In genomic region chr18:35616664-35617423, GRCh38 we compare ENCODE assay signal across 2 cellular contexts.
TF ChIP-seq lines count a peak whose summit lies in the region.

No MANE protein-coding gene starts in this region.

TF ChIP-seq in HCT116, 20 proteins besides CTCF, POLR2A, EP300 and RAD21:
- no peak for TF ChIP-seq ELF1 (IDR thresholded peaks at IDR 0.05; ENCODE audit: borderline replicate concordance, low read depth)
- no peak for TF ChIP-seq EZH2phosphoT487 (IDR thresholded peaks at IDR 0.05; ENCODE audit: borderline replicate concordance)
- TF ChIP-seq TCF7L2 (IDR thresholded peaks at IDR 0.05; ENCODE audit: borderline replicate concordance, extremely low read depth, insufficient read depth, insufficient read length) = no peak
- TF ChIP-seq, protein P1, sequence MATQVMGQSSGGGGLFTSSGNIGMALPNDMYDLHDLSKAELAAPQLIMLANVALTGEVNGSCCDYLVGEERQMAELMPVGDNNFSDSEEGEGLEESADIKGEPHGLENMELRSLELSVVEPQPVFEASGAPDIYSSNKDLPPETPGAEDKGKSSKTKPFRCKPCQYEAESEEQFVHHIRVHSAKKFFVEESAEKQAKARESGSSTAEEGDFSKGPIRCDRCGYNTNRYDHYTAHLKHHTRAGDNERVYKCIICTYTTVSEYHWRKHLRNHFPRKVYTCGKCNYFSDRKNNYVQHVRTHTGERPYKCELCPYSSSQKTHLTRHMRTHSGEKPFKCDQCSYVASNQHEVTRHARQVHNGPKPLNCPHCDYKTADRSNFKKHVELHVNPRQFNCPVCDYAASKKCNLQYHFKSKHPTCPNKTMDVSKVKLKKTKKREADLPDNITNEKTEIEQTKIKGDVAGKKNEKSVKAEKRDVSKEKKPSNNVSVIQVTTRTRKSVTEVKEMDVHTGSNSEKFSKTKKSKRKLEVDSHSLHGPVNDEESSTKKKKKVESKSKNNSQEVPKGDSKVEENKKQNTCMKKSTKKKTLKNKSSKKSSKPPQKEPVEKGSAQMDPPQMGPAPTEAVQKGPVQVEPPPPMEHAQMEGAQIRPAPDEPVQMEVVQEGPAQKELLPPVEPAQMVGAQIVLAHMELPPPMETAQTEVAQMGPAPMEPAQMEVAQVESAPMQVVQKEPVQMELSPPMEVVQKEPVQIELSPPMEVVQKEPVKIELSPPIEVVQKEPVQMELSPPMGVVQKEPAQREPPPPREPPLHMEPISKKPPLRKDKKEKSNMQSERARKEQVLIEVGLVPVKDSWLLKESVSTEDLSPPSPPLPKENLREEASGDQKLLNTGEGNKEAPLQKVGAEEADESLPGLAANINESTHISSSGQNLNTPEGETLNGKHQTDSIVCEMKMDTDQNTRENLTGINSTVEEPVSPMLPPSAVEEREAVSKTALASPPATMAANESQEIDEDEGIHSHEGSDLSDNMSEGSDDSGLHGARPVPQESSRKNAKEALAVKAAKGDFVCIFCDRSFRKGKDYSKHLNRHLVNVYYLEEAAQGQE (IDR thresholded peaks at IDR 0.05; ENCODE audit: low read depth) = no peak
- no peak for TF ChIP-seq POLR2AphosphoS5 (IDR thresholded peaks at IDR 0.05; ENCODE audit: low read depth, low read length)
- TF ChIP-seq YY1 (IDR thresholded peaks at IDR 0.05; ENCODE audit: extremely low read depth, insufficient replicate concordance, low read depth, low read length) = no peak
- no peak for TF ChIP-seq SIN3A (IDR thresholded peaks at IDR 0.05; ENCODE audit: low read depth)
- TF ChIP-seq ZFX (IDR thresholded peaks at IDR 0.05) = no peak
- TF ChIP-seq, protein P2, sequence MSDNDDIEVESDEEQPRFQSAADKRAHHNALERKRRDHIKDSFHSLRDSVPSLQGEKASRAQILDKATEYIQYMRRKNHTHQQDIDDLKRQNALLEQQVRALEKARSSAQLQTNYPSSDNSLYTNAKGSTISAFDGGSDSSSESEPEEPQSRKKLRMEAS (IDR thresholded peaks at IDR 0.05) = no peak
- TF ChIP-seq ZBTB33 (IDR thresholded peaks at IDR 0.05; ENCODE audit: extremely low read depth, insufficient replicate concordance, low read length) = no peak
- TF ChIP-seq JUND (IDR thresholded peaks at IDR 0.05) = 0 out of 2 replicates have a peak, but pooled peaks have one; percentile 10
- no peak for TF ChIP-seq EZH2 (IDR thresholded peaks at IDR 0.05)
- no peak for TF ChIP-seq CBX3 (IDR thresholded peaks at IDR 0.05; ENCODE audit: low read depth)
- 0 out of 2 replicates have a peak, but pooled peaks have one; percentile 24 for TF ChIP-seq FOSL1 (IDR thresholded peaks at IDR 0.05; ENCODE audit: low read depth)
- TF ChIP-seq SP1 (IDR thresholded peaks at IDR 0.05; ENCODE audit: low read depth) = 0 out of 2 replicates have a peak, but pooled peaks have one; percentile 14
- TF ChIP-seq EGR1 (IDR thresholded peaks at IDR 0.05; ENCODE audit: low read depth) = no peak
- no peak for TF ChIP-seq ZNF274 (IDR thresholded peaks at IDR 0.05; ENCODE audit: low read depth, low read length)
- no peak for TF ChIP-seq CEBPB (IDR thresholded peaks at IDR 0.05; ENCODE audit: low read depth)
- TF ChIP-seq, protein P3, sequence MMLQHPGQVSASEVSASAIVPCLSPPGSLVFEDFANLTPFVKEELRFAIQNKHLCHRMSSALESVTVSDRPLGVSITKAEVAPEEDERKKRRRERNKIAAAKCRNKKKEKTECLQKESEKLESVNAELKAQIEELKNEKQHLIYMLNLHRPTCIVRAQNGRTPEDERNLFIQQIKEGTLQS (IDR thresholded peaks at IDR 0.05) = no peak
- TF ChIP-seq SRF (IDR thresholded peaks at IDR 0.05; ENCODE audit: low read depth) = no peak

TF ChIP-seq in endothelial cell of umbilical vein, 7 proteins besides CTCF, POLR2A, EP300 and RAD21:
- peak; percentile 83 for TF ChIP-seq POLR2AphosphoS5 (IDR thresholded peaks at IDR 0.05; ENCODE audit: insufficient read depth, low read depth, low read length)
- TF ChIP-seq, protein P2 (IDR thresholded peaks at IDR 0.05; ENCODE audit: insufficient read depth, insufficient read length) = no peak
- TF ChIP-seq JUN (IDR thresholded peaks at IDR 0.05; ENCODE audit: borderline replicate concordance, insufficient read depth, insufficient read length, low read depth) = peak; percentile 79
- peak; percentile 80 for TF ChIP-seq FOS (IDR thresholded peaks at IDR 0.05; ENCODE audit: borderline replicate concordance, insufficient read depth, low read length)
- TF ChIP-seq EZH2 (IDR thresholded peaks at IDR 0.05; ENCODE audit: borderline replicate concordance, low read depth, low read length, severe bottlenecking) = no peak
- TF ChIP-seq MYC (IDR thresholded peaks at IDR 0.05; ENCODE audit: low read depth, low read length) = peak; percentile 57
- TF ChIP-seq GATA2 (IDR thresholded peaks at IDR 0.05; ENCODE audit: insufficient read depth, insufficient read length, low read depth, low read length) = peak; percentile 26
